In genomic region chr6:130482645-130483390, GRCh38 we compare ENCODE assay signal across 15 cellular contexts.
A peak's percentile ranks its signal among the peaks of the same experiment; 100 is the strongest.
DNase-seq lines count a peak whose midpoint lies in the region; ATAC-seq and TF ChIP-seq lines count a peak whose summit lies in the region.
"Had no signal": no experiment of that assay in that cellular context is flagged by ENCODE, and none has a peak within 500 bp of the region (broad histone marks: within the 10 kb centered on the region; RNA-seq: fewer than 3 reads in every experiment).

No MANE protein-coding gene starts in this region.

- WGBS in SK-N-SH (ENCODE audit: low lambda C conversion rate), result 57% methylated on average over 5 of the region's 5 CpGs
- 82 to 90% (median 85%) methylated on average over 5 of the region's 5 CpGs for WGBS in stomach, 5 donors

- H3K4me2 ChIP-seq in SK-N-SH, result no peak overlapping the region

- BruUV-seq in Calu3 (replicated peaks; lab: Mats Ljungman, UMichigan), result no TSS peak

- H3K4me1 ChIP-seq in SK-N-SH (ENCODE audit: control insufficient read depth in 1 of 2, insufficient read depth in 2 of 2, low read depth in 1 of 2, low read length in 1 of 2) (0 out of 4 replicates have a peak, but pooled peaks cover 0 to 8% of the 10 kb centered on the region in 2 experiments), stomach (no peaks in the 10 kb centered on the region)
- H3K4me1 ChIP-seq: left ventricle myocardium inferior had no signal

- H4K20me1 ChIP-seq in SK-N-SH (ENCODE audit: insufficient read depth), result no peaks in the 10 kb centered on the region

- no peak for TF ChIP-seq POLR2A in stomach (IDR thresholded peaks at IDR 0.05)

- ATAC-seq in stimulated activated naive CD8-positive, alpha-beta T cell treated with anti-CD3 and anti-CD28 coated beads, Interleukin-15, Interleukin-2, amounts not matched to agents 100 U/mL and 50 U/mL, for 24 hours, result no peak
- no peak for ATAC-seq in HG03432 (IDR thresholded peaks at IDR 0.05; ENCODE audit: unreplicated experiment)

- no peak for DNase-seq in stimulated activated naive CD8-positive, alpha-beta T cell treated with anti-CD3 and anti-CD28 coated beads, Interleukin-15, Interleukin-2, amounts not matched to agents 100 U/mL and 50 U/mL, for 24 hours
- DNase-seq in SK-N-SH (no peak), fibroblast of pulmonary artery (ENCODE audit: low read depth) (peak; percentile 69), NCI-H2196 treated with DMSO at 0.1 percent for 48 hours (lab: John Stamatoyannopoulos, UW; ENCODE audit: unreplicated experiment) (no peak), Calu3 (no peak), stomach (no peak)
- DNase-seq: effector memory CD4-positive, alpha-beta T cell; GF-D8; head of caudate nucleus; left ventricle myocardium inferior; NCI-H2227 treated with DMSO at 0.1 percent for 48 hours had no signal

- H3K36me3 ChIP-seq in SK-N-SH (replicated peaks in 1 of 2; ENCODE audit: control insufficient read depth in 1 of 2, insufficient read depth in 2 of 2, low read length in 1 of 2) (no peaks in the 10 kb centered on the region), stomach (no peaks in the 10 kb centered on the region)
- H3K36me3 ChIP-seq: left ventricle myocardium inferior had no signal

- no peaks in the 10 kb centered on the region for H3K36me3 Mint-ChIP-seq in stimulated activated naive CD8-positive, alpha-beta T cell treated with anti-CD3 and anti-CD28 coated beads, Interleukin-15, Interleukin-2, amounts not matched to agents 100 ng/mL and 50 ng/mL, for 24 hours (ENCODE audit: low read depth)
- no peaks in the 10 kb centered on the region for H3K36me3 Mint-ChIP-seq in Calu3 (ENCODE audit: insufficient read depth, unreplicated experiment)
- H3K36me3 Mint-ChIP-seq: CD14-positive monocyte had no signal

- H3K27ac Mint-ChIP-seq in stimulated activated naive CD8-positive, alpha-beta T cell treated with anti-CD3 and anti-CD28 coated beads, Interleukin-15, Interleukin-2, amounts not matched to agents 100 ng/mL and 50 ng/mL, for 24 hours, result peak overlapping the region; percentile 16
- no peak overlapping the region for H3K27ac Mint-ChIP-seq in Calu3 (ENCODE audit: unreplicated experiment)
- H3K27ac Mint-ChIP-seq: CD14-positive monocyte; T-helper 2 cell treated with Interferon-gamma antibody and Interleukin-4, amounts not matched to agents 5 μg/mL and 100 μg/mL, for 36 hours had no signal

- no peak overlapping the region for H3K9ac ChIP-seq in SK-N-SH

- H3F3A ChIP-seq in SK-N-SH (replicated peaks; ENCODE audit: insufficient read depth), result peaks cover 16% of the 10 kb centered on the region

- peaks cover 7% of the 10 kb centered on the region for H3K9me3 Mint-ChIP-seq in stimulated activated naive CD8-positive, alpha-beta T cell treated with anti-CD3 and anti-CD28 coated beads, Interleukin-15, Interleukin-2, amounts not matched to agents 100 ng/mL and 50 ng/mL, for 24 hours
- H3K9me3 Mint-ChIP-seq in Calu3 (ENCODE audit: low read depth, unreplicated experiment), result peaks cover 3% of the 10 kb centered on the region

- H3K9me3 ChIP-seq in SK-N-SH (no peaks in the 10 kb centered on the region), stomach (no peaks in the 10 kb centered on the region)

- H3K4me3 Mint-ChIP-seq in stimulated activated naive CD8-positive, alpha-beta T cell treated with anti-CD3 and anti-CD28 coated beads, Interleukin-15, Interleukin-2, amounts not matched to agents 100 ng/mL and 50 ng/mL, for 24 hours, result no peak overlapping the region
- H3K4me3 Mint-ChIP-seq in Calu3 (ENCODE audit: low read depth, unreplicated experiment), result no peak overlapping the region

- TF ChIP-seq EP300 in SK-N-SH (IDR thresholded peaks at IDR 0.05; ENCODE audit: borderline replicate concordance in 1 of 2, low read depth in 1 of 2, low read length in 1 of 2) (peak in 1 of 2 experiments; percentile 74; a peak in 2 of 4 replicates), stomach (IDR thresholded peaks at IDR 0.05) (no peak)

- no peak overlapping the region; the same call in 1 of the 2 replicates for H2AFZ ChIP-seq in SK-N-SH (ENCODE audit: low read depth)

- TF ChIP-seq CTCF in SK-N-SH (IDR thresholded peaks at IDR 0.05), result no peak
- TF ChIP-seq CTCF in fibroblast of pulmonary artery (IDR thresholded peaks at IDR 0.05; ENCODE audit: low read length, missing control alignments), result no peak
- no peak for TF ChIP-seq CTCF in Calu3 (IDR thresholded peaks at IDR 0.05; ENCODE audit: unreplicated experiment)
- no peak for TF ChIP-seq CTCF in stomach (IDR thresholded peaks at IDR 0.05)

- H3K27me3 Mint-ChIP-seq in stimulated activated naive CD8-positive, alpha-beta T cell treated with anti-CD3 and anti-CD28 coated beads, Interleukin-15, Interleukin-2, amounts not matched to agents 100 ng/mL and 50 ng/mL, for 24 hours, result no peaks in the 10 kb centered on the region
- no peaks in the 10 kb centered on the region for H3K27me3 Mint-ChIP-seq in Calu3 (ENCODE audit: unreplicated experiment)

- H3K27me3 ChIP-seq in SK-N-SH (ENCODE audit: insufficient read depth) (no peaks in the 10 kb centered on the region), stomach (no peaks in the 10 kb centered on the region)

- H3K4me3 ChIP-seq in SK-N-SH (ENCODE audit: low read depth in 2 of 2, low read length in 1 of 2) (no peak overlapping the region), fibroblast of pulmonary artery (replicated peaks; ENCODE audit: low read depth, low read length) (no peak overlapping the region), stomach (no peak overlapping the region)
- H3K4me3 ChIP-seq: left ventricle myocardium inferior had no signal

- H3K4me1 Mint-ChIP-seq in stimulated activated naive CD8-positive, alpha-beta T cell treated with anti-CD3 and anti-CD28 coated beads, Interleukin-15, Interleukin-2, amounts not matched to agents 100 ng/mL and 50 ng/mL, for 24 hours (ENCODE audit: low read depth), result peaks cover 17% of the 10 kb centered on the region
- no peaks in the 10 kb centered on the region for H3K4me1 Mint-ChIP-seq in Calu3 (ENCODE audit: low read depth, unreplicated experiment)

- H3K9me2 ChIP-seq in SK-N-SH, result no peaks in the 10 kb centered on the region

- POLR2A ChIA-PET in SK-N-SH (lab: Yijun Ruan, JAX), result no interaction called here

- H3K79me2 ChIP-seq in SK-N-SH (ENCODE audit: insufficient read depth), result no peaks in the 10 kb centered on the region

- H3K27ac ChIP-seq in SK-N-SH (ENCODE audit: low read depth in 2 of 2, low read length in 1 of 2), result peak overlapping the region in 1 of 2 experiments; percentile 27; a peak in 1 of 4 replicates
- no peak overlapping the region for H3K27ac ChIP-seq in stomach
- H3K27ac ChIP-seq: left ventricle myocardium inferior had no signal

- intact Hi-C loops in Calu3 (cut with micrococcal nuclease; ENCODE audit: unreplicated experiment), result no loop called here
- intact Hi-C loops in stomach (cut with DNase I; ENCODE audit: low total_unique reads), result no loop called here

- CTCF ChIA-PET in SK-N-SH (lab: Yijun Ruan, JAX), result no interaction called here
- CTCF ChIA-PET in Calu3 (lab: Charles Lee), result no interaction called here

- TF ChIP-seq RAD21 in SK-N-SH (IDR thresholded peaks at IDR 0.05; ENCODE audit: low read length), result no peak

TF ChIP-seq in SK-N-SH, 30 proteins besides CTCF, POLR2A, EP300 and RAD21 (continues in another document):
- TF ChIP-seq FOXJ3 (CRISPR knock-in tag; IDR thresholded peaks at IDR 0.05) (no peak), ELF1 (IDR thresholded peaks at IDR 0.05) (no peak), FOSL2 (IDR thresholded peaks at IDR 0.05; ENCODE audit: borderline replicate concordance, low read depth) (peak; percentile 39; the same call in 1 of the 2 replicates), RXRA (IDR thresholded peaks at IDR 0.05; ENCODE audit: borderline replicate concordance, low read depth) (peak; percentile 77), RFX5 (IDR thresholded peaks at IDR 0.05; ENCODE audit: low read length) (no peak), FOXM1 (IDR thresholded peaks at IDR 0.05; ENCODE audit: low read depth) (peak; percentile 66; the same call in 1 of the 2 replicates), SIN3A (IDR thresholded peaks at IDR 0.05; ENCODE audit: borderline replicate concordance, low read depth, low read length) (no peak), EZH2phosphoT487 (IDR thresholded peaks at IDR 0.05; ENCODE audit: borderline replicate concordance, low read depth) (no peak), GATA2 (CRISPR knock-in tag; IDR thresholded peaks at IDR 0.05) (no peak), YY1 (IDR thresholded peaks at IDR 0.05; ENCODE audit: low read depth) (0 out of 2 replicates have a peak, but pooled peaks have one; percentile 29), MEF2A (IDR thresholded peaks at IDR 0.05; ENCODE audit: borderline replicate concordance, low read depth) (0 out of 2 replicates have a peak, but pooled peaks have one; percentile 22), POLR2AphosphoS5 (IDR thresholded peaks at IDR 0.05; ENCODE audit: low read depth, low read length) (no peak), NFIC (IDR thresholded peaks at IDR 0.05; ENCODE audit: borderline replicate concordance) (peak; percentile 15; the same call in 1 of the 2 replicates), GABPA (IDR thresholded peaks at IDR 0.05; ENCODE audit: low read depth) (0 out of 2 replicates have a peak, but pooled peaks have one; percentile 30), JUND (IDR thresholded peaks at IDR 0.05) (peak; percentile 23), IRF3 (IDR thresholded peaks at IDR 0.05; ENCODE audit: low read depth, low read length) (no peak)
- TF ChIP-seq, protein P1, sequence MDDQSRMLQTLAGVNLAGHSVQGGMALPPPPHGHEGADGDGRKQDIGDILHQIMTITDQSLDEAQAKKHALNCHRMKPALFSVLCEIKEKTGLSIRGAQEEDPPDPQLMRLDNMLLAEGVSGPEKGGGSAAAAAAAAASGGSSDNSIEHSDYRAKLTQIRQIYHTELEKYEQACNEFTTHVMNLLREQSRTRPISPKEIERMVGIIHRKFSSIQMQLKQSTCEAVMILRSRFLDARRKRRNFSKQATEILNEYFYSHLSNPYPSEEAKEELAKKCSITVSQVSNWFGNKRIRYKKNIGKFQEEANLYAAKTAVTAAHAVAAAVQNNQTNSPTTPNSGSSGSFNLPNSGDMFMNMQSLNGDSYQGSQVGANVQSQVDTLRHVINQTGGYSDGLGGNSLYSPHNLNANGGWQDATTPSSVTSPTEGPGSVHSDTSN (IDR thresholded peaks at IDR 0.05), result peak; percentile 58
- TF ChIP-seq, protein P2, sequence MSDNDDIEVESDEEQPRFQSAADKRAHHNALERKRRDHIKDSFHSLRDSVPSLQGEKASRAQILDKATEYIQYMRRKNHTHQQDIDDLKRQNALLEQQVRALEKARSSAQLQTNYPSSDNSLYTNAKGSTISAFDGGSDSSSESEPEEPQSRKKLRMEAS (IDR thresholded peaks at IDR 0.05; ENCODE audit: low read depth), result no peak
